8 cellular contexts compared by ENCODE assay signal in the genomic region with DNA sequence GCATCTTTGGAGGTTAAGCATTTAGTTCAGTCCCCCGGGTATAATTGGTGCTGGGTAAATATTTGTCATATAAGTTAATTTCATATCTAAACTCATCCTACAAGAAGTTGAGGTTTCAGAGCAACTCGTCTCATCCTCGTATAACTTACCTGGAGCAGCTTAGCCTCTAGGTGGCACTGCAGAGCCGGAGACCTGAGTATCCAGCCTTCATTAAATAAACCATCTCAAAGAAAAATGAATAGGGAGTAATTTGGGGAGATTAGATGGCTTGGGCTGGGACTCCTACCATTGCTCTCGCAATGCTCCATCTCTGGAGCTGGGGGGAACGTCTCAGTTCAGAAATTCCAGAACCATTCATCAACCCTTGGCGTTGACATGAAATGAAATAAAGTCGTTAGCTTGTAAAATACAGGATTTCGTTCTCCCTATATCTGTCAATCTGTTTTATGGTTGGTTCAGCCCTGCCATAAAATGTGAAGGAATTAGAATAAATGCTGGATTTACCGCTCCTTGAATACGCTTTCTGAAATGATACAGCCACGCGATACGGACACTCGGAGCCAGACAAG.
DNase-seq lines count a peak whose midpoint lies in the region; ATAC-seq and TF ChIP-seq lines count a peak whose summit lies in the region.

No MANE protein-coding gene starts in this region.

- H3K9me3 Mint-ChIP-seq in H9 = no peaks in the 10 kb centered on the region

- no peak for ATAC-seq in GM21723 (IDR thresholded peaks at IDR 0.05; ENCODE audit: unreplicated experiment)

- H2BK15ac ChIP-seq in H9 (ENCODE audit: low read depth, low read length) = no peak overlapping the region

- H3K27me3 Mint-ChIP-seq in H9 (ENCODE audit: low read depth) = peaks cover 67% of the 10 kb centered on the region

- no peak overlapping the region for H3K4me3 ChIP-seq in Peyer's patch

- H3K36me3 ChIP-seq in Peyer's patch = no peaks in the 10 kb centered on the region

- H3K9ac ChIP-seq in H9 (ENCODE audit: extremely low read depth, insufficient read length, low read length) = no peak overlapping the region

- H3K4me1 Mint-ChIP-seq in H9 = peaks cover 7 to 8% of the 10 kb centered on the region in 2 experiments; a peak in 2 of 4 replicates

- H3T11ph ChIP-seq in H9 (ENCODE audit: low read length) = no peak overlapping the region

- no peak overlapping the region for H3K23ac ChIP-seq in H9 (ENCODE audit: insufficient read length, low read depth, low read length)

- H3K4ac ChIP-seq in H9 (ENCODE audit: low read depth, low read length) = no peak overlapping the region

- H2AFZ ChIP-seq in H9 (ENCODE audit: low read length) = no peak overlapping the region

- H3K9me3 ChIP-seq in H9 (ENCODE audit: control insufficient read depth, low read depth, low read length) (no peaks in the 10 kb centered on the region), Peyer's patch (no peaks in the 10 kb centered on the region)

- no peak for TF ChIP-seq POLR2A in Peyer's patch (IDR thresholded peaks at IDR 0.05)

- no peak overlapping the region for H3K56ac ChIP-seq in H9 (ENCODE audit: insufficient read length, low read depth, low read length)

- no CpG with 5 or more reads among the region's 15 CpGs for WGBS in H9 (ENCODE audit: extremely low coverage, insufficient read length, low lambda C conversion rate)

- no peak overlapping the region for H3K4me2 ChIP-seq in H9 (ENCODE audit: insufficient read depth, insufficient read length, low read length)

- no peak overlapping the region for H2BK120ac ChIP-seq in H9 (ENCODE audit: low read depth, low read length, poor library complexity, severe bottlenecking)

- DNase-seq in COR-L47 (lab: John Stamatoyannopoulos, UW) = peak; percentile 13
- DNase-seq in H9 = peak; percentile 67
- peak in 1 of 3 donors; percentile 63 for DNase-seq in Peyer's patch
- peak; percentile 43 for DNase-seq in dermis blood vessel endothelial cell
- DNase-seq in retina = peak; percentile 37
- DNase-seq in T1000 (lab: John Stamatoyannopoulos, UW) = no peak
- no peak for DNase-seq in middle frontal gyrus (ENCODE audit: extremely low spot score, low spot score)

- H3K4me1 ChIP-seq in H9 (ENCODE audit: insufficient read depth, low read length) (no peaks in the 10 kb centered on the region), Peyer's patch (no peaks in the 10 kb centered on the region)

- no peak overlapping the region for H2BK12ac ChIP-seq in H9 (ENCODE audit: insufficient read length, low read depth, low read length)

- H4K8ac ChIP-seq in H9 (replicated peaks; ENCODE audit: insufficient read length, low read depth, low read length) = no peak overlapping the region

- no peak overlapping the region for H2AK5ac ChIP-seq in H9 (ENCODE audit: insufficient read length, low read length)

- no peak overlapping the region for H3K27ac Mint-ChIP-seq in H9

- H2BK5ac ChIP-seq in H9 (ENCODE audit: insufficient read length, low read length) = no peak overlapping the region

- H3K14ac ChIP-seq in H9 (ENCODE audit: insufficient read depth, low read length) = no peak overlapping the region

- TF ChIP-seq CTCF in H9 (conservative IDR thresholded peaks at IDR 0.05) (peak; percentile 86), Peyer's patch (IDR thresholded peaks at IDR 0.05) (peak in 4 of 6 experiments; percentile 27 to 48 (median 38))

- no peak overlapping the region for H3K27ac ChIP-seq in H9 (ENCODE audit: insufficient read length, low read depth, low read length)
- no peak overlapping the region for H3K27ac ChIP-seq in Peyer's patch

- no peaks in the 10 kb centered on the region for H3K36me3 Mint-ChIP-seq in H9 (ENCODE audit: insufficient read depth in 1 of 3, low read depth in 3 of 3)

- H3K18ac ChIP-seq in H9 (ENCODE audit: insufficient read length, low read depth, low read length) = no peak overlapping the region

- H3K79me2 ChIP-seq in H9 (ENCODE audit: insufficient read depth, low read length) = no peaks in the 10 kb centered on the region

- no peak overlapping the region for H4K5ac ChIP-seq in H9 (ENCODE audit: insufficient read length, low read depth, low read length)

- no peaks in the 10 kb centered on the region for H3K79me1 ChIP-seq in H9 (ENCODE audit: insufficient read depth, low read depth, low read length, poor library complexity, severe bottlenecking)

- no peaks in the 10 kb centered on the region for H3K23me2 ChIP-seq in H9 (ENCODE audit: insufficient read length, low read depth, low read length, poor library complexity, severe bottlenecking)

- H4K91ac ChIP-seq in H9 (ENCODE audit: insufficient read length, low read depth, low read length) = no peak overlapping the region

- H3K4me3 Mint-ChIP-seq in H9 = no peak overlapping the region; a peak in 1 of 5 replicates

- H4K20me1 ChIP-seq in H9 (ENCODE audit: control insufficient read depth, insufficient read depth, insufficient read length) = no peaks in the 10 kb centered on the region

- no peak overlapping the region for H2BK20ac ChIP-seq in H9 (ENCODE audit: low read depth, low read length, poor library complexity, severe bottlenecking)

- H3K27me3 ChIP-seq in H9 (ENCODE audit: insufficient read depth, low read length) (no peaks in the 10 kb centered on the region; the same call in 1 of the 2 replicates), Peyer's patch (no peaks in the 10 kb centered on the region)

Comparison
In these comparisons a context has a peak if more than half of its experiments do, and no peak if none do; other contexts are left out.
1. DNase-seq: peak in COR-L47 (single experiment), H9 (single experiment), dermis blood vessel endothelial cell (single experiment) and retina (single experiment); none in T1000 (single experiment) and middle frontal gyrus (single experiment).